ENCODE assay signal across 8 cellular contexts in genomic region chr14:20631821-20632389, GRCh38. TPM values are rescaled to one million over a fixed set of nuclear protein-coding genes. Genes with fewer than 3 reads are reported as not detected.
A peak's percentile ranks its signal among the peaks of the same experiment; 100 is the strongest.
DNase-seq lines count a peak whose midpoint lies in the region; ATAC-seq, FAIRE-seq and TF ChIP-seq lines count a peak whose summit lies in the region.

No MANE protein-coding gene starts in this region.

- H3K4me3 ChIP-seq in GM08714 (ENCODE audit: low read length) (peak overlapping the region; percentile 68), astrocyte (ENCODE audit: insufficient read depth, low read depth, low read length) (peak overlapping the region; percentile 63), iPS-15b (ENCODE audit: low read depth, low read length) (peak overlapping the region; percentile 67)

- H3K36me3 ChIP-seq in astrocyte (ENCODE audit: insufficient read depth, low read length) (no peaks in the 10 kb centered on the region), iPS-15b (ENCODE audit: control insufficient read depth, insufficient read depth, low read length) (no peaks in the 10 kb centered on the region)

- no peak for FAIRE-seq in astrocyte (lab: Jason Lieb, UNC)

- no peak for TF ChIP-seq CTCF in astrocyte (IDR thresholded peaks at IDR 0.05; ENCODE audit: insufficient read depth, low read depth, low read length)

- peaks cover 15% of the 10 kb centered on the region for H3K27me3 Mint-ChIP-seq in astrocyte (ENCODE audit: low read depth, unreplicated experiment)

- H3K4me1 ChIP-seq in astrocyte (ENCODE audit: insufficient read depth, low read length) (peaks cover 13% of the 10 kb centered on the region), iPS-15b (ENCODE audit: control insufficient read depth, insufficient read depth, low read length) (peaks cover 10% of the 10 kb centered on the region)

- H3K27ac Mint-ChIP-seq in astrocyte (ENCODE audit: unreplicated experiment): no peak overlapping the region

- peak overlapping the region; percentile 19 for H2AFZ ChIP-seq in astrocyte (ENCODE audit: low read depth, low read length)

- peaks cover 17% of the 10 kb centered on the region for H3K27me3 ChIP-seq in astrocyte (ENCODE audit: insufficient read depth, low read length)
- peaks cover 44% of the 10 kb centered on the region for H3K27me3 ChIP-seq in iPS-15b (ENCODE audit: control insufficient read depth, insufficient read depth, low read length)

- H3K4me1 Mint-ChIP-seq in astrocyte (ENCODE audit: low read depth, unreplicated experiment): peaks cover 16% of the 10 kb centered on the region

- peak overlapping the region; percentile 88 for H3K4me3 Mint-ChIP-seq in astrocyte (ENCODE audit: unreplicated experiment)

- peak; percentile 71 for DNase-seq in LoVo (ENCODE audit: low spot score)
- peak; percentile 20 for DNase-seq in astrocyte (ENCODE audit: low read depth)
- DNase-seq in sciatic nerve (ENCODE audit: low spot score): peak; percentile 84
- DNase-seq in ureter (ENCODE audit: low spot score): no peak
- no peak for DNase-seq in KG1 (lab: John Stamatoyannopoulos, UW)

- no peaks in the 10 kb centered on the region for H4K20me1 ChIP-seq in astrocyte (ENCODE audit: insufficient read depth, low read length)

- intact Hi-C loops in sciatic nerve (cut with DNase I): no loop called here

- no peak overlapping the region for H3K27ac ChIP-seq in astrocyte (ENCODE audit: low read depth, low read length)

- H3K9me3 ChIP-seq in astrocyte (ENCODE audit: insufficient read depth, low read depth, low read length) (no peaks in the 10 kb centered on the region), iPS-15b (ENCODE audit: control insufficient read depth, insufficient read depth, low read length) (no peaks in the 10 kb centered on the region)

- peak; percentile 88 for ATAC-seq in sciatic nerve
- ATAC-seq in GM19351 (IDR thresholded peaks at IDR 0.05; ENCODE audit: unreplicated experiment): no peak

- H3K4me2 ChIP-seq in astrocyte (ENCODE audit: low read length): peak overlapping the region; percentile 81

- no peaks in the 10 kb centered on the region for H3K79me2 ChIP-seq in astrocyte (ENCODE audit: insufficient read depth, low read length)

- no peaks in the 10 kb centered on the region for H3K9me3 Mint-ChIP-seq in astrocyte (ENCODE audit: unreplicated experiment)

- H3K9ac ChIP-seq in astrocyte (ENCODE audit: low read length): no peak overlapping the region
- H3K9ac ChIP-seq in iPS-15b (ENCODE audit: low read depth, low read length): no peak overlapping the region

- H3K36me3 Mint-ChIP-seq in astrocyte (ENCODE audit: low read depth, unreplicated experiment): no peaks in the 10 kb centered on the region

RNA-seq across cellular contexts. Expression of gene OR6S1, which starts 9.6 kb away (rescaled TPM):
- not detected in 2 replicates for total RNA-seq in astrocyte
- total RNA-seq in sciatic nerve: not detected
- not detected for total RNA-seq in ureter

RNA-seq across cellular contexts. Expression of gene RNASE12, which starts 40.7 kb away (rescaled TPM):
- not detected in 2 replicates for total RNA-seq in astrocyte
- not detected for total RNA-seq in sciatic nerve
- total RNA-seq in ureter: not detected

RNA-seq across cellular contexts. Expression of gene RNASE11, which starts 44.1 kb away (rescaled TPM):
- total RNA-seq in astrocyte (not detected in 2 replicates), sciatic nerve (not detected), ureter (not detected)

RNA-seq across cellular contexts. Expression of gene RNASE4, which starts 52.5 kb away (rescaled TPM):
- total RNA-seq in astrocyte: 6.3 and 9.3 TPM in 2 replicates
- total RNA-seq in sciatic nerve: 81.6 TPM
- 26.5 TPM for total RNA-seq in ureter

RNA-seq across cellular contexts. Expression of gene ANG, which starts 56.7 kb away (rescaled TPM):
- total RNA-seq in astrocyte (4.0 and 5.2 TPM in 2 replicates), sciatic nerve (24.5 TPM), ureter (5.5 TPM)

Comparison
In these comparisons a context has a peak if more than half of its experiments do, and no peak if none do; other contexts are left out.
1. DNase-seq: peak in LoVo (single experiment), astrocyte (single experiment) and sciatic nerve (single experiment); none in ureter (single experiment) and KG1 (single experiment).
2. Peak in every context shown above with its lines, with median percentiles within 50 percentile points of each other: H3K4me3 ChIP-seq.